Comparison of ENCODE assay signal across 1 cellular context in genomic region chr16:88494335-88495154, GRCh38.
TF ChIP-seq lines count a peak whose summit lies in the region.

No MANE protein-coding gene starts in this region.

TF ChIP-seq in K562, 482 proteins besides CTCF, POLR2A, EP300 and RAD21 (continued from another document and continues in another):
- no peak for TF ChIP-seq ZNF318 (IDR thresholded peaks at IDR 0.05; ENCODE audit: borderline replicate concordance in 1 of 2, low read depth in 1 of 2)
- TF ChIP-seq PRMT5 (CRISPR knock-in tag; IDR thresholded peaks at IDR 0.05): no peak
- TF ChIP-seq RBM14 (IDR thresholded peaks at IDR 0.05; ENCODE audit: borderline replicate concordance, insufficient read depth, low read depth, low read length): no peak
- TF ChIP-seq PREB (CRISPR knock-in tag; IDR thresholded peaks at IDR 0.05): no peak
- TF ChIP-seq HOMEZ (CRISPR knock-in tag; IDR thresholded peaks at IDR 0.05): no peak
- no peak for TF ChIP-seq DLX4 (CRISPR knock-in tag; IDR thresholded peaks at IDR 0.05)
- TF ChIP-seq FOXO4 (CRISPR knock-in tag; IDR thresholded peaks at IDR 0.05): no peak
- no peak for TF ChIP-seq CBX3 (IDR thresholded peaks at IDR 0.05; ENCODE audit: borderline replicate concordance in 1 of 2, low read length in 2 of 2)
- TF ChIP-seq ZBTB49 (CRISPR knock-in tag; IDR thresholded peaks at IDR 0.05; ENCODE audit: borderline replicate concordance): no peak
- no peak for TF ChIP-seq BRF1 (IDR thresholded peaks at IDR 0.05; ENCODE audit: borderline replicate concordance, extremely low read depth, insufficient read length)
- no peak for TF ChIP-seq THRAP3 (IDR thresholded peaks at IDR 0.05; ENCODE audit: borderline replicate concordance)
- no peak for TF ChIP-seq HDAC8 (tag; IDR thresholded peaks at IDR 0.05)
- TF ChIP-seq GATAD2B (IDR thresholded peaks at IDR 0.05; ENCODE audit: borderline replicate concordance): peak; percentile 67
- peak; percentile 75; the same call in 1 of the 2 replicates for TF ChIP-seq NR1H2 (CRISPR knock-in tag; IDR thresholded peaks at IDR 0.05)
- TF ChIP-seq SMARCE1 (IDR thresholded peaks at IDR 0.05): no peak
- no peak for TF ChIP-seq SIN3B (IDR thresholded peaks at IDR 0.05; ENCODE audit: low read depth)
- no peak for TF ChIP-seq E2F5 (CRISPR knock-in tag; IDR thresholded peaks at IDR 0.05)
- TF ChIP-seq EZH2 (IDR thresholded peaks at IDR 0.05; ENCODE audit: borderline replicate concordance, low read depth, low read length): no peak
- TF ChIP-seq MYNN (IDR thresholded peaks at IDR 0.05): no peak
- no peak for TF ChIP-seq MYNN (CRISPR knock-in tag; IDR thresholded peaks at IDR 0.05)
- peak; percentile 78 for TF ChIP-seq GATAD2A (IDR thresholded peaks at IDR 0.05)
- no peak for TF ChIP-seq ZNF133 (CRISPR knock-in tag; IDR thresholded peaks at IDR 0.05)
- TF ChIP-seq ZBTB5 (IDR thresholded peaks at IDR 0.05): no peak
- TF ChIP-seq REST (CRISPR knock-in tag; IDR thresholded peaks at IDR 0.05; ENCODE audit: low read depth): no peak
- TF ChIP-seq ATF7 (IDR thresholded peaks at IDR 0.05): no peak
- TF ChIP-seq ELF1 (tag; IDR thresholded peaks at IDR 0.05): no peak; the same call in 1 of the 2 replicates
- TF ChIP-seq ZNF507 (tag; conservative IDR thresholded peaks at IDR 0.05): no peak
- TF ChIP-seq MIER1 (IDR thresholded peaks at IDR 0.05; ENCODE audit: low read depth): no peak
- no peak for TF ChIP-seq TARDBP (IDR thresholded peaks at IDR 0.05)
